ENCODE assay signal across 12 cellular contexts in genomic region chr20:11738852-11739251, GRCh38.
"Had no signal": no experiment of that assay in that cellular context is flagged by ENCODE, and none has a peak within 500 bp of the region (broad histone marks: within the 10 kb centered on the region; RNA-seq: fewer than 3 reads in every experiment).

No MANE protein-coding gene starts in this region.

- H3K27ac ChIP-seq: gastrocnemius medialis, heart right ventricle, right atrium auricular region, sigmoid colon had no signal

- FAIRE-seq: urothelium cell line had no signal

- H3K27me3 ChIP-seq: gastrocnemius medialis, heart right ventricle, right atrium auricular region, sigmoid colon had no signal

- DNase-seq: endodermal cell; gastrocnemius medialis; heart right ventricle; hypothalamus; natural killer cell; sigmoid colon; small intestine; stimulated activated CD4-positive, alpha-beta T cell treated with anti-CD3 and anti-CD28 coated beads, Interleukin-12 subunit alpha, Interleukin-12 subunit beta, amount 100 ng/mL, for 4 hours; stimulated activated CD4-positive, alpha-beta T cell treated with anti-CD3 and anti-CD28 coated beads, Interleukin-2, amount 100 ng/mL, for 48 hours; stimulated activated naive CD4-positive, alpha-beta T cell treated with Interleukin-2 at 50 U/mL for 16 hours had no signal

- H3K36me3 ChIP-seq: gastrocnemius medialis, heart right ventricle, right atrium auricular region, sigmoid colon had no signal

- H3K4me1 ChIP-seq: gastrocnemius medialis, heart right ventricle, right atrium auricular region, sigmoid colon had no signal

- H3K4me3 ChIP-seq: gastrocnemius medialis, heart right ventricle, right atrium auricular region, sigmoid colon had no signal

- H3K9me3 ChIP-seq: gastrocnemius medialis, heart right ventricle, right atrium auricular region, sigmoid colon had no signal
